21 cellular contexts compared by ENCODE assay signal in genomic region chrX:71953391-71953790, GRCh38. TPM values are rescaled to one million over a fixed set of nuclear protein-coding genes. Genes with fewer than 3 reads are reported as not detected.
DNase-seq lines count a peak whose midpoint lies in the region; ATAC-seq, FAIRE-seq and TF ChIP-seq lines count a peak whose summit lies in the region.
"Had no signal": no experiment of that assay in that cellular context is flagged by ENCODE, and none has a peak within 500 bp of the region (broad histone marks: within the 10 kb centered on the region; RNA-seq: fewer than 3 reads in every experiment).

No MANE protein-coding gene starts in this region.

- H4K20me1 ChIP-seq in GM23248 (ENCODE audit: insufficient read depth), result no peaks in the 10 kb centered on the region
- H4K20me1 ChIP-seq in smooth muscle cell (ENCODE audit: low read depth), result no peaks in the 10 kb centered on the region
- no peaks in the 10 kb centered on the region for H4K20me1 ChIP-seq in HepG2 (ENCODE audit: insufficient read depth, low read length)

- peak; percentile 12 for DNase-seq in GM23248
- DNase-seq in chondrocyte (ENCODE audit: low spot score), result no peak
- peak; percentile 14 for DNase-seq in midbrain (lab: John Stamatoyannopoulos, UW)
- DNase-seq in smooth muscle cell (lab: John Stamatoyannopoulos, UW; ENCODE audit: unreplicated experiment), result no peak
- DNase-seq in C1 segment of cervical spinal cord (lab: John Stamatoyannopoulos, UW), result no peak
- no peak for DNase-seq in HepG2 (ENCODE audit: low spot score)
- DNase-seq in stimulated activated naive CD8-positive, alpha-beta T cell treated with anti-CD3 and anti-CD28 coated beads, Interleukin-15, Interleukin-2, amounts not matched to agents 100 U/mL and 50 U/mL, for 24 hours, result no peak
- DNase-seq: DMS53, KG1, NCI-H1105, NCI-H1694, NCI-H2081, NCI-H345, NCI-H524 treated with DMSO at 0.1 percent for 48 hours, OCI-M1, SJCRH30 had no signal

- no peak overlapping the region for H3K4me3 Mint-ChIP-seq in chondrocyte (ENCODE audit: unreplicated experiment)
- H3K4me3 Mint-ChIP-seq: B cell had no signal

- TF ChIP-seq RAD21 in HepG2 (CRISPR knock-in tag; IDR thresholded peaks at IDR 0.05), result no peak

- H3K4me1 Mint-ChIP-seq in chondrocyte (ENCODE audit: low read depth), result peaks cover 16% of the 10 kb centered on the region
- H3K4me1 Mint-ChIP-seq: B cell had no signal

- in situ Hi-C loops in GM23248 (cut with MboI), result no loop called here
- in situ Hi-C loops in HepG2 (cut with HindIII; ENCODE audit: extremely low pct_ligation_motif_present, low pct_unique_long_range_greater_than_20kb), result no loop called here

- H3K4me2 ChIP-seq in GM23248 (ENCODE audit: unreplicated experiment) (no peak overlapping the region), smooth muscle cell (no peak overlapping the region), HepG2 (ENCODE audit: low read depth, low read length) (no peak overlapping the region)

- no peak overlapping the region for H3K27ac ChIP-seq in GM23248
- peak overlapping the region; percentile 15 for H3K27ac ChIP-seq in smooth muscle cell (ENCODE audit: low read depth)
- no peak overlapping the region for H3K27ac ChIP-seq in HepG2 (ENCODE audit: extremely low read length, insufficient read depth, low read length)
- H3K27ac ChIP-seq: SJCRH30 had no signal

- TF ChIP-seq POLR2A in HepG2 (IDR thresholded peaks at IDR 0.05; ENCODE audit: insufficient read depth in 1 of 2, low read depth in 2 of 2, low read length in 2 of 2), result no peak

- H3K79me2 ChIP-seq in GM23248 (ENCODE audit: insufficient read depth) (no peaks in the 10 kb centered on the region), smooth muscle cell (ENCODE audit: low read depth) (no peaks in the 10 kb centered on the region), HepG2 (ENCODE audit: insufficient read depth, low read length) (no peaks in the 10 kb centered on the region)

- H3K27ac Mint-ChIP-seq in chondrocyte (ENCODE audit: unreplicated experiment), result peak overlapping the region; percentile 77
- H3K27ac Mint-ChIP-seq: B cell had no signal

- TF ChIP-seq EP300 in HepG2 (IDR thresholded peaks at IDR 0.05; ENCODE audit: low read depth in 2 of 2, low read length in 2 of 2) (no peak), HepG2 (CRISPR knock-in tag; IDR thresholded peaks at IDR 0.05; ENCODE audit: borderline replicate concordance) (no peak)

- CTCF ChIA-PET in HepG2 (lab: Yijun Ruan, JAX; ENCODE audit: low intra/inter-chr PET ratio, low total read pairs), result no interaction called here

- TF ChIP-seq CTCF in chondrocyte (IDR thresholded peaks at IDR 0.05), result no peak
- TF ChIP-seq CTCF in smooth muscle cell (IDR thresholded peaks at IDR 0.05; ENCODE audit: borderline replicate concordance, insufficient read depth, poor library complexity, severe bottlenecking), result no peak
- no peak for TF ChIP-seq CTCF in HepG2 (CRISPR knock-in tag; IDR thresholded peaks at IDR 0.05)

- H3K4me3 ChIP-seq in GM23248 (no peak overlapping the region), smooth muscle cell (no peak overlapping the region), HepG2 (replicated peaks in 1 of 3; ENCODE audit: insufficient read depth in 1 of 3, low read depth in 2 of 3, low read length in 3 of 3) (no peak overlapping the region)
- H3K4me3 ChIP-seq: HAP-1, SJCRH30 had no signal

- FAIRE-seq in HepG2 (lab: Jason Lieb, UNC), result no peak
- FAIRE-seq: D721Med, RCC 7860 had no signal

- POLR2A ChIA-PET in HepG2 (lab: Yijun Ruan, JAX), result no interaction called here

- H3K9me3 ChIP-seq in GM23248 (ENCODE audit: low read depth), result no peaks in the 10 kb centered on the region
- H3K9me3 ChIP-seq in smooth muscle cell (replicated peaks; ENCODE audit: low read depth), result no peaks in the 10 kb centered on the region
- no peaks in the 10 kb centered on the region for H3K9me3 ChIP-seq in HepG2 (ENCODE audit: low read length)
- H3K9me3 ChIP-seq: HAP-1, SJCRH30 had no signal

- H3K9ac ChIP-seq in GM23248 (no peak overlapping the region), smooth muscle cell (ENCODE audit: low read depth) (no peak overlapping the region), HepG2 (ENCODE audit: insufficient read depth, low read depth, low read length) (no peak overlapping the region)

- BruUV-seq in HepG2 (replicated peaks; lab: Mats Ljungman, UMichigan), result no TSS peak

- H3K27me3 Mint-ChIP-seq in chondrocyte (ENCODE audit: low read depth), result no peaks in the 10 kb centered on the region

- H3F3A ChIP-seq in GM23248 (ENCODE audit: insufficient read depth) (no peaks in the 10 kb centered on the region), smooth muscle cell (ENCODE audit: low read depth) (no peaks in the 10 kb centered on the region)

- H3K4me1 ChIP-seq in GM23248 (ENCODE audit: insufficient read depth) (peaks cover 14% of the 10 kb centered on the region; the same call in 1 of the 2 replicates), smooth muscle cell (ENCODE audit: low read depth) (no peaks in the 10 kb centered on the region), HepG2 (ENCODE audit: insufficient read depth, low read length) (no peaks in the 10 kb centered on the region)
- H3K4me1 ChIP-seq: SJCRH30 had no signal

- no peaks in the 10 kb centered on the region for H3K36me3 Mint-ChIP-seq in chondrocyte (ENCODE audit: low read depth)

- H3K36me3 ChIP-seq in GM23248 (ENCODE audit: low read depth) (no peaks in the 10 kb centered on the region), smooth muscle cell (ENCODE audit: low read depth) (no peaks in the 10 kb centered on the region), HepG2 (replicated peaks in 1 of 2; ENCODE audit: control insufficient read depth in 1 of 2, insufficient read depth in 2 of 2, low read length in 2 of 2) (no peaks in the 10 kb centered on the region)
- H3K36me3 ChIP-seq: HAP-1, SJCRH30 had no signal

- no peak overlapping the region for H2AFZ ChIP-seq in GM23248
- H2AFZ ChIP-seq in smooth muscle cell (ENCODE audit: low read depth), result no peak overlapping the region
- H2AFZ ChIP-seq in HepG2 (ENCODE audit: low read length), result no peak overlapping the region

- no peaks in the 10 kb centered on the region for H3K9me2 ChIP-seq in GM23248 (ENCODE audit: insufficient read depth)

- no peaks in the 10 kb centered on the region for H3K27me3 ChIP-seq in GM23248 (replicated peaks; ENCODE audit: insufficient read depth)
- no peaks in the 10 kb centered on the region for H3K27me3 ChIP-seq in smooth muscle cell (ENCODE audit: low read depth)
- H3K27me3 ChIP-seq in HepG2 (ENCODE audit: control insufficient read depth in 1 of 2, insufficient read depth in 2 of 2, low read length in 2 of 2), result no peaks in the 10 kb centered on the region
- H3K27me3 ChIP-seq: SJCRH30 had no signal

- no peak for ATAC-seq in HepG2
- ATAC-seq in stimulated activated naive CD8-positive, alpha-beta T cell treated with anti-CD3 and anti-CD28 coated beads, Interleukin-15, Interleukin-2, amounts not matched to agents 100 U/mL and 50 U/mL, for 24 hours, result no peak

- no peaks in the 10 kb centered on the region for H3K9me3 Mint-ChIP-seq in chondrocyte (ENCODE audit: low read depth)

- intact Hi-C loops in HepG2 (cut with micrococcal nuclease; ENCODE audit: unreplicated experiment), result no loop called here

TF ChIP-seq in HepG2, 621 proteins besides CTCF, POLR2A, EP300 and RAD21:
- TF ChIP-seq SP140L (CRISPR knock-in tag; IDR thresholded peaks at IDR 0.05; ENCODE audit: borderline replicate concordance) (no peak), ATF7 (IDR thresholded peaks at IDR 0.05) (no peak), ATF7 (CRISPR knock-in tag; IDR thresholded peaks at IDR 0.05) (no peak), ZNF776 (CRISPR knock-in tag; IDR thresholded peaks at IDR 0.05) (no peak), ZNF451 (CRISPR knock-in tag; IDR thresholded peaks at IDR 0.05) (no peak)
- TF ChIP-seq, protein P1, sequence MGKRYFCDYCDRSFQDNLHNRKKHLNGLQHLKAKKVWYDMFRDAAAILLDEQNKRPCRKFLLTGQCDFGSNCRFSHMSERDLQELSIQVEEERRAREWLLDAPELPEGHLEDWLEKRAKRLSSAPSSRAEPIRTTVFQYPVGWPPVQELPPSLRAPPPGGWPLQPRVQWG (CRISPR knock-in tag; IDR thresholded peaks at IDR 0.05; ENCODE audit: borderline replicate concordance, low read depth), result no peak
TF ChIP-seq in HepG2: peak in this region for 0.

RNA-seq across cellular contexts. Expression of gene NHSL2, which starts 42.7 kb away (rescaled TPM):
- total RNA-seq in GM23248 (2014; rRNA removed; shearing (Covaris generic)), result 3.2 and 4.7 TPM in 2 replicates
- polyA plus RNA-seq in GM23248 (2016; fragmentation: Nextera tagmentation; extraction: Ambion mirVana) (5.3 and 6.5 TPM in 2 replicates), smooth muscle cell (2.3 and 2.9 TPM in 2 replicates), HepG2 (2011; rRNA removed) (not detected in 2 replicates)
- total RNA-seq in chondrocyte (2.1 to 2.2 TPM (median 2.1 TPM) in 3 replicates), smooth muscle cell (2.0 and 3.3 TPM in 2 replicates), HepG2 (2016; rRNA removed; fragmentation: Illumina TruSeq; extraction: Trizol) (not detected in 2 replicates)
- not detected in 2 replicates for total RNA-seq in HepG2 (2016; cell fraction: cytosol; rRNA removed; fragmentation: Illumina TruSeq; extraction: Trizol; ENCODE audit: low read depth)
- not detected in 2 replicates for total RNA-seq in HepG2 (2016; cell fraction: insoluble cytoplasmic fraction; rRNA removed; fragmentation: Illumina TruSeq; extraction: Trizol)
- not detected in 2 replicates for total RNA-seq in HepG2 (2016; cell fraction: membrane; rRNA removed; fragmentation: Illumina TruSeq; extraction: Trizol)
- total RNA-seq in HepG2 (2016; cell fraction: nucleus; rRNA removed; fragmentation: Illumina TruSeq; extraction: Trizol), result not detected in 2 replicates
- not detected in 2 replicates for polyA plus RNA-seq in HepG2 (2011; cell fraction: cytosol; rRNA removed)
- polyA plus RNA-seq in HepG2 (2011; cell fraction: nucleus; rRNA removed), result not detected in 2 replicates
- not detected in 2 replicates for polyA plus RNA-seq in HepG2 (2012)
- not detected in 2 replicates for polyA plus RNA-seq in HepG2 (2016; cell fraction: cytosol; fragmentation: Illumina TruSeq; extraction: Trizol; ENCODE audit: low read depth)
- polyA plus RNA-seq in HepG2 (2016; cell fraction: insoluble cytoplasmic fraction; fragmentation: Illumina TruSeq; extraction: Trizol; ENCODE audit: low read depth), result not detected in 2 replicates
- not detected in 2 replicates for polyA plus RNA-seq in HepG2 (2016; cell fraction: membrane; fragmentation: Illumina TruSeq; extraction: Trizol; ENCODE audit: low read depth)
- not detected in 2 replicates for polyA plus RNA-seq in HepG2 (2016; cell fraction: nucleus; fragmentation: Illumina TruSeq; extraction: Trizol; ENCODE audit: insufficient read depth, low read depth)
- not detected in 2 replicates for polyA minus RNA-seq in HepG2 (2011; rRNA and poly(A)+ RNA removed; ENCODE audit: low replicate concordance)
- polyA minus RNA-seq in HepG2 (2011; cell fraction: cytosol; rRNA and poly(A)+ RNA removed), result not detected in 2 replicates
- polyA minus RNA-seq in HepG2 (2011; cell fraction: nucleus; rRNA and poly(A)+ RNA removed), result not detected in 2 replicates
- total RNA-seq: A172 had no signal

Comparison
In these comparisons a context has a peak if more than half of its experiments do, and no peak if none do; other contexts are left out.
1. DNase-seq: peak in GM23248 (single experiment) and midbrain (single experiment); none in chondrocyte (single experiment), smooth muscle cell (single experiment), C1 segment of cervical spinal cord (0 of 14), HepG2 (single experiment) and stimulated activated naive CD8-positive, alpha-beta T cell treated with anti-CD3 and anti-CD28 coated beads, Interleukin-15, Interleukin-2, amounts not matched to agents 100 U/mL and 50 U/mL, for 24 hours (single experiment).